ENCODE assay signal across 11 cellular contexts in genomic region chr3:112334709-112335108, GRCh38. TPM values are rescaled to one million over a fixed set of nuclear protein-coding genes. Genes with fewer than 3 reads are reported as not detected.
DNase-seq lines count a peak whose midpoint lies in the region; ATAC-seq and TF ChIP-seq lines count a peak whose summit lies in the region.
"Had no signal": no experiment of that assay in that cellular context is flagged by ENCODE, and none has a peak within 500 bp of the region (broad histone marks: within the 10 kb centered on the region; RNA-seq: fewer than 3 reads in every experiment).

No MANE protein-coding gene starts in this region.

- 21 to 22% methylated on average over 4 of the region's 4 CpGs for WGBS in transverse colon (ENCODE audit: low coverage in 1 of 2), 2 donors

- peak overlapping the region; percentile 86 to 94 for H3K4me3 Mint-ChIP-seq in activated T-cell treated with anti-CD3 and anti-CD28 coated beads, Interleukin-2, amount 50 U/mL, for 72 hours

- H3K27ac Mint-ChIP-seq in activated T-cell treated with anti-CD3 and anti-CD28 coated beads, Interleukin-2, amount 50 U/mL, for 72 hours: peak overlapping the region; percentile 96

- intact Hi-C loops in transverse colon (cut with DNase I; ENCODE audit: low total_unique reads): no loop called here

- no peaks in the 10 kb centered on the region for H3K27me3 Mint-ChIP-seq in activated T-cell treated with anti-CD3 and anti-CD28 coated beads, Interleukin-2, amount 50 U/mL, for 72 hours (ENCODE audit: low read depth)

- no peak for TF ChIP-seq CTCF in cardiac fibroblast (IDR thresholded peaks at IDR 0.05; ENCODE audit: low read depth, low read length)
- TF ChIP-seq CTCF in transverse colon (IDR thresholded peaks at IDR 0.05): no peak

- H3K4me3 ChIP-seq in cardiac fibroblast (replicated peaks in 1 of 2; ENCODE audit: low read depth in 2 of 2, low read length in 2 of 2) (peak overlapping the region; percentile 73 to 79), mucosa of rectum (ENCODE audit: low read length in 2 of 2) (peak overlapping the region; percentile 74 to 83), transverse colon (peak overlapping the region in 3 of 4 donors; percentile 59 to 73 (median 72))
- H3K4me3 ChIP-seq: PC-9 had no signal

- in situ Hi-C loops in transverse colon (cut with MboI; ENCODE audit: low pct_ligation_motif_present in 1 of 4, low pct_unique_long_range_greater_than_20kb in 1 of 4, low sequenced_read_pairs in 3 of 4): no loop called here

- ATAC-seq in activated T-cell treated with anti-CD3 and anti-CD28 coated beads, Interleukin-2, amount 50 U/mL, for 72 hours (replicated peaks in 1 of 2): no peak
- no peak for ATAC-seq in GM21526 (IDR thresholded peaks at IDR 0.05; ENCODE audit: low FRiP score, unreplicated experiment)

- peaks cover 0 to 3% of the 10 kb centered on the region in 2 donors for H3K36me3 Mint-ChIP-seq in activated T-cell treated with anti-CD3 and anti-CD28 coated beads, Interleukin-2, amount 50 U/mL, for 72 hours (ENCODE audit: insufficient read depth in 2 of 2)

- TF ChIP-seq POLR2A in transverse colon (IDR thresholded peaks at IDR 0.05): no peak

- peak overlapping the region in 1 of 2 donors; percentile 12 for H3K27ac ChIP-seq in mucosa of rectum (ENCODE audit: low read depth in 2 of 2, low read length in 2 of 2)
- H3K27ac ChIP-seq in transverse colon: peak overlapping the region; percentile 73 to 83 (median 76)
- H3K27ac ChIP-seq: PC-9 had no signal

- no peak for TF ChIP-seq EP300 in transverse colon (IDR thresholded peaks at IDR 0.05; ENCODE audit: low read depth)

- peaks cover 59% of the 10 kb centered on the region for H3K4me1 Mint-ChIP-seq in activated T-cell treated with anti-CD3 and anti-CD28 coated beads, Interleukin-2, amount 50 U/mL, for 72 hours (ENCODE audit: low read depth)

- H3K4me1 ChIP-seq in mucosa of rectum (ENCODE audit: control insufficient read depth in 2 of 2, insufficient read depth in 2 of 2, low read length in 2 of 2) (peaks cover 0 to 2% of the 10 kb centered on the region in 2 donors), transverse colon (peaks cover 6 to 22% (median 16%) of the 10 kb centered on the region in 4 donors)

- DNase-seq in activated T-cell treated with anti-CD3 and anti-CD28 coated beads, Interleukin-2, amount 50 U/mL, for 72 hours: no peak
- DNase-seq in activated T-cell treated with anti-CD3 and anti-CD28 coated beads, Interleukin-2, amount 50 U/mL, for 48 hours: no peak
- DNase-seq in cardiac fibroblast (ENCODE audit: low read depth in 2 of 2): peak in 1 of 2 donors; percentile 65
- no peak for DNase-seq in transverse colon
- DNase-seq in OCI-M1 (lab: John Stamatoyannopoulos, UW): no peak
- no peak for DNase-seq in GM19238 (ENCODE audit: insufficient read length, low spot score)
- DNase-seq: activated CD4-positive, alpha-beta T cell treated with anti-CD3 and anti-CD28 coated beads, Interleukin-2, amount 50 U/mL, for 48 hours; effector memory CD4-positive, alpha-beta T cell; PC-9 had no signal

- H3K9me3 Mint-ChIP-seq in activated T-cell treated with anti-CD3 and anti-CD28 coated beads, Interleukin-2, amount 50 U/mL, for 72 hours: no peaks in the 10 kb centered on the region

- H3K9ac ChIP-seq in mucosa of rectum (ENCODE audit: low read depth in 1 of 2, low read length in 2 of 2): no peak overlapping the region

- H3K9me3 ChIP-seq in mucosa of rectum (ENCODE audit: control insufficient read depth in 2 of 2, low read length in 2 of 2) (no peaks in the 10 kb centered on the region), transverse colon (no peaks in the 10 kb centered on the region)

- no peaks in the 10 kb centered on the region for H3K36me3 ChIP-seq in mucosa of rectum (ENCODE audit: control insufficient read depth in 2 of 2, insufficient read depth in 2 of 2, low read length in 2 of 2)
- H3K36me3 ChIP-seq in transverse colon: no peaks in the 10 kb centered on the region

- no peaks in the 10 kb centered on the region for H3K27me3 ChIP-seq in mucosa of rectum (ENCODE audit: control insufficient read depth in 2 of 2, insufficient read depth in 2 of 2, low read length in 2 of 2)
- peaks cover 4% of the 10 kb centered on the region for H3K27me3 ChIP-seq in transverse colon

RNA-seq across cellular contexts. Expression of gene CD200, which starts 1.8 kb away (rescaled TPM):
- 10 to 100 TPM; 23.5 to 27.4 TPM for total RNA-seq in activated T-cell treated with anti-CD3 and anti-CD28 coated beads, Interleukin-2, amount 50 U/mL, for 72 hours
- 1 to 10 TPM in 3 of 4 donors, not detected in 1; 1.1 to 4.1 (median 3.6) TPM for total RNA-seq in transverse colon

RNA-seq across cellular contexts. Expression of gene SLC9C1, which starts 40.7 kb away (rescaled TPM):
- not detected for total RNA-seq in activated T-cell treated with anti-CD3 and anti-CD28 coated beads, Interleukin-2, amount 50 U/mL, for 72 hours
- not detected for total RNA-seq in transverse colon
- total RNA-seq: PC-9 had no signal

Comparison
In these comparisons a context has a peak if more than half of its experiments do, and no peak if none do; other contexts are left out.
1. RNA of gene CD200, which starts 1.8 kb away (total RNA-seq): 23.5 to 27.4 TPM in activated T-cell treated with anti-CD3 and anti-CD28 coated beads, Interleukin-2, amount 50 U/mL, for 72 hours; 1.1 to 4.1 TPM in transverse colon; every median in the first group is over 4 times any median in the second.
2. Peak in every context shown above with its lines, with median percentiles within 50 percentile points of each other: H3K4me3 ChIP-seq.